In genomic region chr15:52783191-52783829, GRCh38 we compare ENCODE assay signal across 1 cellular context.
TF ChIP-seq lines count a peak whose summit lies in the region.

No MANE protein-coding gene starts in this region.

TF ChIP-seq in H1, 55 proteins besides CTCF, POLR2A, EP300 and RAD21:
- TF ChIP-seq YY1 (IDR thresholded peaks at IDR 0.05; ENCODE audit: low read depth, low read length) (peak; percentile 66; the same call in 1 of the 2 replicates), RBBP5 (IDR thresholded peaks at IDR 0.05; ENCODE audit: borderline replicate concordance, low read depth, low read length) (no peak), SP4 (IDR thresholded peaks at IDR 0.05; ENCODE audit: low read length) (no peak), EZH2 (IDR thresholded peaks at IDR 0.05; ENCODE audit: low read depth, low read length, severe bottlenecking) (no peak), HDAC2 (IDR thresholded peaks at IDR 0.05; ENCODE audit: borderline replicate concordance in 1 of 2, low read depth in 2 of 2, low read length in 2 of 2) (peak; percentile 38 to 95; a peak in 3 of 4 replicates), EGR1 (IDR thresholded peaks at IDR 0.05; ENCODE audit: borderline replicate concordance, low read depth, low read length) (0 out of 2 replicates have a peak, but pooled peaks have one; percentile 38), CBX5 (IDR thresholded peaks at IDR 0.05; ENCODE audit: low read depth, low read length) (no peak), RFX5 (IDR thresholded peaks at IDR 0.05; ENCODE audit: borderline replicate concordance, low read depth, low read length) (no peak), KDM1A (IDR thresholded peaks at IDR 0.05; ENCODE audit: borderline replicate concordance, low read length) (0 out of 2 replicates have a peak, but pooled peaks have one; percentile 6), ASH2L (IDR thresholded peaks at IDR 0.05; ENCODE audit: low read length) (no peak), CREB1 (IDR thresholded peaks at IDR 0.05) (no peak), SAP30 (IDR thresholded peaks at IDR 0.05; ENCODE audit: insufficient read depth, insufficient replicate concordance, low read length) (peak; percentile 98), KDM4A (IDR thresholded peaks at IDR 0.05; ENCODE audit: low read depth, low read length, severe bottlenecking) (no peak), CBX8 (IDR thresholded peaks at IDR 0.05; ENCODE audit: borderline replicate concordance, low read depth, low read length) (no peak), TAF7 (optimal IDR thresholded peaks at IDR 0.05; ENCODE audit: borderline replicate concordance, low read depth, low read length) (no peak), RXRA (IDR thresholded peaks at IDR 0.05; ENCODE audit: insufficient read depth, low read depth, low read length) (no peak), SIRT6 (IDR thresholded peaks at IDR 0.05; ENCODE audit: low read length) (no peak), CHD1 (IDR thresholded peaks at IDR 0.05; ENCODE audit: low read depth, low read length) (no peak), POU5F1 (IDR thresholded peaks at IDR 0.05; ENCODE audit: low read depth, low read length) (no peak), SP1 (IDR thresholded peaks at IDR 0.05; ENCODE audit: low read depth, low read length) (0 out of 2 replicates have a peak, but pooled peaks have one; percentile 39), TBP (IDR thresholded peaks at IDR 0.05; ENCODE audit: low read depth, low read length) (peak; percentile 73), GABPA (IDR thresholded peaks at IDR 0.05; ENCODE audit: borderline replicate concordance, insufficient read depth, low read length) (peak; percentile 44; the same call in 1 of the 2 replicates), BACH1 (IDR thresholded peaks at IDR 0.05; ENCODE audit: low read length) (no peak), E2F6 (IDR thresholded peaks at IDR 0.05) (0 out of 2 replicates have a peak, but pooled peaks have one; percentile 27), SRF (IDR thresholded peaks at IDR 0.05; ENCODE audit: low read depth, low read length) (0 out of 2 replicates have a peak, but pooled peaks have one; percentile 17), SIN3A (conservative IDR thresholded peaks at IDR 0.05 in 1 of 2, IDR thresholded peaks at IDR 0.05 in 1 of 2; ENCODE audit: low read depth in 1 of 2, low read length in 2 of 2) (peak; percentile 97), PHF8 (conservative IDR thresholded peaks at IDR 0.05; ENCODE audit: low read depth, low read length) (no peak), RNF2 (IDR thresholded peaks at IDR 0.05; ENCODE audit: borderline replicate concordance, low read depth, low read length, missing control alignments, poor library complexity, severe bottlenecking) (no peak), POLR2AphosphoS5 (IDR thresholded peaks at IDR 0.05; ENCODE audit: low read depth, low read length) (no peak), HDAC6 (IDR thresholded peaks at IDR 0.05; ENCODE audit: low read depth, low read length) (no peak), TCF12 (IDR thresholded peaks at IDR 0.05; ENCODE audit: low read depth, low read length) (no peak), BRCA1 (IDR thresholded peaks at IDR 0.05; ENCODE audit: low read depth, low read length) (no peak), CHD2 (IDR thresholded peaks at IDR 0.05; ENCODE audit: low read length) (no peak), KDM5A (IDR thresholded peaks at IDR 0.05; ENCODE audit: low read length) (no peak), SP2 (IDR thresholded peaks at IDR 0.05; ENCODE audit: low read length) (no peak), ATF2 (IDR thresholded peaks at IDR 0.05; ENCODE audit: low read length) (no peak), JUND (IDR thresholded peaks at IDR 0.05; ENCODE audit: low read length) (no peak), ZNF274 (IDR thresholded peaks at IDR 0.05; ENCODE audit: borderline replicate concordance, extremely low read depth, low read length) (no peak)
- TF ChIP-seq, protein P1, sequence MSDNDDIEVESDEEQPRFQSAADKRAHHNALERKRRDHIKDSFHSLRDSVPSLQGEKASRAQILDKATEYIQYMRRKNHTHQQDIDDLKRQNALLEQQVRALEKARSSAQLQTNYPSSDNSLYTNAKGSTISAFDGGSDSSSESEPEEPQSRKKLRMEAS (IDR thresholded peaks at IDR 0.05), result peak; percentile 25; the same call in 1 of the 2 replicates
- TF ChIP-seq, protein P2, sequence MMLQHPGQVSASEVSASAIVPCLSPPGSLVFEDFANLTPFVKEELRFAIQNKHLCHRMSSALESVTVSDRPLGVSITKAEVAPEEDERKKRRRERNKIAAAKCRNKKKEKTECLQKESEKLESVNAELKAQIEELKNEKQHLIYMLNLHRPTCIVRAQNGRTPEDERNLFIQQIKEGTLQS (IDR thresholded peaks at IDR 0.05; ENCODE audit: insufficient read depth, low read depth, low read length), result no peak
- TF ChIP-seq, protein P3, sequence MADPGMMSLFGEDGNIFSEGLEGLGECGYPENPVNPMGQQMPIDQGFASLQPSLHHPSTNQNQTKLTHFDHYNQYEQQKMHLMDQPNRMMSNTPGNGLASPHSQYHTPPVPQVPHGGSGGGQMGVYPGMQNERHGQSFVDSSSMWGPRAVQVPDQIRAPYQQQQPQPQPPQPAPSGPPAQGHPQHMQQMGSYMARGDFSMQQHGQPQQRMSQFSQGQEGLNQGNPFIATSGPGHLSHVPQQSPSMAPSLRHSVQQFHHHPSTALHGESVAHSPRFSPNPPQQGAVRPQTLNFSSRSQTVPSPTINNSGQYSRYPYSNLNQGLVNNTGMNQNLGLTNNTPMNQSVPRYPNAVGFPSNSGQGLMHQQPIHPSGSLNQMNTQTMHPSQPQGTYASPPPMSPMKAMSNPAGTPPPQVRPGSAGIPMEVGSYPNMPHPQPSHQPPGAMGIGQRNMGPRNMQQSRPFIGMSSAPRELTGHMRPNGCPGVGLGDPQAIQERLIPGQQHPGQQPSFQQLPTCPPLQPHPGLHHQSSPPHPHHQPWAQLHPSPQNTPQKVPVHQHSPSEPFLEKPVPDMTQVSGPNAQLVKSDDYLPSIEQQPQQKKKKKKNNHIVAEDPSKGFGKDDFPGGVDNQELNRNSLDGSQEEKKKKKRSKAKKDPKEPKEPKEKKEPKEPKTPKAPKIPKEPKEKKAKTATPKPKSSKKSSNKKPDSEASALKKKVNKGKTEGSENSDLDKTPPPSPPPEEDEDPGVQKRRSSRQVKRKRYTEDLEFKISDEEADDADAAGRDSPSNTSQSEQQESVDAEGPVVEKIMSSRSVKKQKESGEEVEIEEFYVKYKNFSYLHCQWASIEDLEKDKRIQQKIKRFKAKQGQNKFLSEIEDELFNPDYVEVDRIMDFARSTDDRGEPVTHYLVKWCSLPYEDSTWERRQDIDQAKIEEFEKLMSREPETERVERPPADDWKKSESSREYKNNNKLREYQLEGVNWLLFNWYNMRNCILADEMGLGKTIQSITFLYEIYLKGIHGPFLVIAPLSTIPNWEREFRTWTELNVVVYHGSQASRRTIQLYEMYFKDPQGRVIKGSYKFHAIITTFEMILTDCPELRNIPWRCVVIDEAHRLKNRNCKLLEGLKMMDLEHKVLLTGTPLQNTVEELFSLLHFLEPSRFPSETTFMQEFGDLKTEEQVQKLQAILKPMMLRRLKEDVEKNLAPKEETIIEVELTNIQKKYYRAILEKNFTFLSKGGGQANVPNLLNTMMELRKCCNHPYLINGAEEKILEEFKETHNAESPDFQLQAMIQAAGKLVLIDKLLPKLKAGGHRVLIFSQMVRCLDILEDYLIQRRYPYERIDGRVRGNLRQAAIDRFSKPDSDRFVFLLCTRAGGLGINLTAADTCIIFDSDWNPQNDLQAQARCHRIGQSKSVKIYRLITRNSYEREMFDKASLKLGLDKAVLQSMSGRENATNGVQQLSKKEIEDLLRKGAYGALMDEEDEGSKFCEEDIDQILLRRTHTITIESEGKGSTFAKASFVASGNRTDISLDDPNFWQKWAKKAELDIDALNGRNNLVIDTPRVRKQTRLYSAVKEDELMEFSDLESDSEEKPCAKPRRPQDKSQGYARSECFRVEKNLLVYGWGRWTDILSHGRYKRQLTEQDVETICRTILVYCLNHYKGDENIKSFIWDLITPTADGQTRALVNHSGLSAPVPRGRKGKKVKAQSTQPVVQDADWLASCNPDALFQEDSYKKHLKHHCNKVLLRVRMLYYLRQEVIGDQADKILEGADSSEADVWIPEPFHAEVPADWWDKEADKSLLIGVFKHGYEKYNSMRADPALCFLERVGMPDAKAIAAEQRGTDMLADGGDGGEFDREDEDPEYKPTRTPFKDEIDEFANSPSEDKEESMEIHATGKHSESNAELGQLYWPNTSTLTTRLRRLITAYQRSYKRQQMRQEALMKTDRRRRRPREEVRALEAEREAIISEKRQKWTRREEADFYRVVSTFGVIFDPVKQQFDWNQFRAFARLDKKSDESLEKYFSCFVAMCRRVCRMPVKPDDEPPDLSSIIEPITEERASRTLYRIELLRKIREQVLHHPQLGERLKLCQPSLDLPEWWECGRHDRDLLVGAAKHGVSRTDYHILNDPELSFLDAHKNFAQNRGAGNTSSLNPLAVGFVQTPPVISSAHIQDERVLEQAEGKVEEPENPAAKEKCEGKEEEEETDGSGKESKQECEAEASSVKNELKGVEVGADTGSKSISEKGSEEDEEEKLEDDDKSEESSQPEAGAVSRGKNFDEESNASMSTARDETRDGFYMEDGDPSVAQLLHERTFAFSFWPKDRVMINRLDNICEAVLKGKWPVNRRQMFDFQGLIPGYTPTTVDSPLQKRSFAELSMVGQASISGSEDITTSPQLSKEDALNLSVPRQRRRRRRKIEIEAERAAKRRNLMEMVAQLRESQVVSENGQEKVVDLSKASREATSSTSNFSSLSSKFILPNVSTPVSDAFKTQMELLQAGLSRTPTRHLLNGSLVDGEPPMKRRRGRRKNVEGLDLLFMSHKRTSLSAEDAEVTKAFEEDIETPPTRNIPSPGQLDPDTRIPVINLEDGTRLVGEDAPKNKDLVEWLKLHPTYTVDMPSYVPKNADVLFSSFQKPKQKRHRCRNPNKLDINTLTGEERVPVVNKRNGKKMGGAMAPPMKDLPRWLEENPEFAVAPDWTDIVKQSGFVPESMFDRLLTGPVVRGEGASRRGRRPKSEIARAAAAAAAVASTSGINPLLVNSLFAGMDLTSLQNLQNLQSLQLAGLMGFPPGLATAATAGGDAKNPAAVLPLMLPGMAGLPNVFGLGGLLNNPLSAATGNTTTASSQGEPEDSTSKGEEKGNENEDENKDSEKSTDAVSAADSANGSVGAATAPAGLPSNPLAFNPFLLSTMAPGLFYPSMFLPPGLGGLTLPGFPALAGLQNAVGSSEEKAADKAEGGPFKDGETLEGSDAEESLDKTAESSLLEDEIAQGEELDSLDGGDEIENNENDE (IDR thresholded peaks at IDR 0.05; ENCODE audit: insufficient replicate concordance, low read length), result no peak
